34 cellular contexts compared by ENCODE assay signal in the genomic region with DNA sequence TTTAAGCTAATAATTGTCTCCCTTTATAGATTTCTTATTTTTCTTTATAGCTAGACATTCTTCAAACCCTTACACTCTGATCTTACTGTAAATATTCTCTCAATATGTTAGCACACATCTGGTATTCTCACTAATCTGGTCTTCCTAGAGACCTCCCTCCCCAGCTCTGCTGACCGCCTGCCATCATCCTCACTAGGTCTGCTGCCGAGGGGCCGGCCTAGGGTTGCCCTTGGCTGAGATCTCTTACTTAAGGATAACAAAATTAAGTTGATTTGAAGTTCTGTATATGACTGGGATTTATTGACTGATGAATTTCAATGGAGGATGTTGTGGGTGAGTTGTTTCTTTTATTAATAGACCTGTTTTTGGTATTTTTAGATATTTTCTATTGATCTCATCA.
"Had no signal": no experiment of that assay in that cellular context is flagged by ENCODE, and none has a peak within 500 bp of the region (broad histone marks: within the 10 kb centered on the region; RNA-seq: fewer than 3 reads in every experiment).

No MANE protein-coding gene starts in this region.

- DNase-seq: Karpas-422, Kasumi-1, MG63, MM.1S, MV-4-11, NCI-H1048, NCI-H1092, NCI-H1092 treated with DMSO at 0.1 percent for 48 hours, NCI-H1105, NCI-H1105 treated with DMSO at 0.1 percent for 48 hours, NCI-H1417, NCI-H1417 treated with DMSO at 0.1 percent for 48 hours, NCI-H1436, NCI-H1436 treated with DMSO at 0.1 percent for 48 hours, NCI-H146, NCI-H1694, NCI-H1694 treated with DMSO at 0.1 percent for 48 hours, NCI-H187, NCI-H187 treated with DMSO at 0.1 percent for 48 hours, NCI-H1930, NCI-H2029, NCI-H2029 treated with DMSO at 0.1 percent for 48 hours, NCI-H2081, NCI-H2081 treated with DMSO at 0.1 percent for 48 hours, NCI-H2107, NCI-H2171, NCI-H2171 treated with DMSO at 0.1 percent for 48 hours, NCI-H2227 treated with DMSO at 0.1 percent for 48 hours, NCI-H226, NCI-H345, NCI-H446, NCI-H446 treated with DMSO at 0.1 percent for 48 hours, NCI-H510A, NCI-H510A treated with DMSO at 0.1 percent for 48 hours had no signal

- H3K36me3 ChIP-seq: MG63 had no signal

- H3K4me3 ChIP-seq: MG63 had no signal

- H3K27me3 ChIP-seq: MG63 had no signal
